11 cellular contexts compared by ENCODE assay signal in the genomic region with DNA sequence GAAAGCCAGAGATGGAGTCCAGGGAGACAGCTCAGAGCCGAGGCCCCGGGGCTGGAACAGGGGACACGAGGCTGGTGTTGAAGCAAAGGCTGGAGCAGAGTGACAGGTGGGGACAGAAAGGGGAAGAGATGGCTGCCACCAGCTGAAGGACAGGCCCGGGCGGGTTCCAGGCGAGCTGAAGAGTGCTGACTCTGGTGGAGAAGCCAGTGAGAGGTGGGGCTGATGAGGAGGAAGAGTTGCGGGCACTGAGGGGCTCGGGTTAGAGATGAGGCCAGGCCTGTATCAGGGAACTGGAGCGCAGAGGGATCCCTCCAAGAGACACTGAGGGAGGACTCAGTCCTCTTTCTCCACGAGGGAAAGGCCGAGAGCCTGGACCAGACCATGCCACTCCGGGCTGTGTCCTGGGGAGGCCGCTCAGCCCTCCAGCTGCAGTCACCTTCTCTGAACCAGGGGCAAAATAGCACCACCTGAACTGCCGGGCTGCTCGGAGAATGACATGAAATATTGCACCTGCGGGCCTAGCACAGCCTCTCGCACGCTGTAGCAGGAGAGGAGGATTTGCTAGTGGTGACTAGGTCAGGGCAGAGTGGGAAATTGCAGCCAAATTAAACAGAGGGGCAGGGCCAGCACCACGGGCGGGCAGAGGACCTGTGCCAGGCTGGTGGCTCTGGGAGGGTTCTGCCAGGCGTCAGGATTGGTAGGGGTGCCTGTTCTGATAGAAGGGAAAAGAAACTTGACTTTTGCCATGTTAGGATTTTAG.
DNase-seq lines count a peak whose midpoint lies in the region; ATAC-seq and TF ChIP-seq lines count a peak whose summit lies in the region.
"Had no signal": no experiment of that assay in that cellular context is flagged by ENCODE, and none has a peak within 500 bp of the region (broad histone marks: within the 10 kb centered on the region; RNA-seq: fewer than 3 reads in every experiment).

No MANE protein-coding gene starts in this region.

- H3K9me3 ChIP-seq in RWPE2 (ENCODE audit: severe bottlenecking): no peaks in the 10 kb centered on the region

- peak; percentile 61 for DNase-seq in DMS153 (lab: John Stamatoyannopoulos, UW)
- no peak for DNase-seq in RWPE2 (ENCODE audit: low spot score)
- peak; percentile 76 for DNase-seq in mesenteric fat pad (ENCODE audit: low spot score)
- no peak for DNase-seq in retina
- DNase-seq in osteocyte (ENCODE audit: extremely low spot score, unreplicated experiment): no peak
- DNase-seq: activated CD4-positive, alpha-beta memory T cell treated with anti-CD3 and anti-CD28 coated beads for 36 hours; amniotic stem cell had no signal

- no peaks in the 10 kb centered on the region for H3K36me3 ChIP-seq in RWPE2 (ENCODE audit: low read depth)

- TF ChIP-seq CTCF in RWPE2 (IDR thresholded peaks at IDR 0.05; ENCODE audit: poor library complexity, severe bottlenecking): no peak
- no peak for TF ChIP-seq CTCF in osteocyte (IDR thresholded peaks at IDR 0.05)

- H3K27ac Mint-ChIP-seq in IgD-negative memory B cell (peak overlapping the region; percentile 82 to 93 (median 93)), osteocyte (ENCODE audit: unreplicated experiment) (no peak overlapping the region)
- H3K27ac Mint-ChIP-seq: activated CD4-positive, alpha-beta memory T cell treated with anti-CD3 and anti-CD28 coated beads for 36 hours had no signal

- H3K4me1 Mint-ChIP-seq in IgD-negative memory B cell (peaks cover 47 to 73% (median 64%) of the 10 kb centered on the region in 3 donors), osteocyte (ENCODE audit: unreplicated experiment) (peaks cover 2% of the 10 kb centered on the region)

- ATAC-seq in RWPE2 (ENCODE audit: low read depth) (peak; percentile 23; the same call in 1 of the 3 replicates), HG03354 (IDR thresholded peaks at IDR 0.05; ENCODE audit: poor library complexity, severe bottlenecking, unreplicated experiment) (no peak), GM21390 (IDR thresholded peaks at IDR 0.05; ENCODE audit: unreplicated experiment) (no peak)

- H3K27ac ChIP-seq in RWPE2 (ENCODE audit: poor library complexity, severe bottlenecking): no peak overlapping the region

- H3K36me3 Mint-ChIP-seq in IgD-negative memory B cell (peaks cover 10% of the 10 kb centered on the region), osteocyte (ENCODE audit: unreplicated experiment) (no peaks in the 10 kb centered on the region)
- H3K36me3 Mint-ChIP-seq: activated CD4-positive, alpha-beta memory T cell treated with anti-CD3 and anti-CD28 coated beads for 36 hours had no signal

- no peaks in the 10 kb centered on the region for H3K9me3 Mint-ChIP-seq in IgD-negative memory B cell
- no peaks in the 10 kb centered on the region for H3K9me3 Mint-ChIP-seq in osteocyte (ENCODE audit: unreplicated experiment)
- H3K9me3 Mint-ChIP-seq: activated CD4-positive, alpha-beta memory T cell treated with anti-CD3 and anti-CD28 coated beads for 36 hours had no signal

- H3K27me3 ChIP-seq in RWPE2 (ENCODE audit: insufficient read depth, poor library complexity, severe bottlenecking): no peaks in the 10 kb centered on the region

- H3K4me3 Mint-ChIP-seq in IgD-negative memory B cell (peak overlapping the region; percentile 26 to 94 (median 77)), osteocyte (ENCODE audit: unreplicated experiment) (no peak overlapping the region)
- H3K4me3 Mint-ChIP-seq: activated CD4-positive, alpha-beta memory T cell treated with anti-CD3 and anti-CD28 coated beads for 36 hours had no signal

- H3K27me3 Mint-ChIP-seq in IgD-negative memory B cell (peaks cover 2% of the 10 kb centered on the region), osteocyte (ENCODE audit: unreplicated experiment) (no peaks in the 10 kb centered on the region)

- no peak overlapping the region for H3K4me3 ChIP-seq in RWPE2 (ENCODE audit: severe bottlenecking)
- H3K4me3 ChIP-seq: smooth muscle cell had no signal

- peaks cover 3% of the 10 kb centered on the region for H3K4me1 ChIP-seq in RWPE2 (ENCODE audit: insufficient read depth, poor library complexity, severe bottlenecking)

Comparison
In these comparisons a context has a peak if more than half of its experiments do, and no peak if none do; other contexts are left out.
1. DNase-seq: peak in DMS153 (single experiment) and mesenteric fat pad (single experiment); none in RWPE2 (single experiment), retina (single experiment) and osteocyte (single experiment).